ENCODE assay signal across 1 cellular context in the genomic region with DNA sequence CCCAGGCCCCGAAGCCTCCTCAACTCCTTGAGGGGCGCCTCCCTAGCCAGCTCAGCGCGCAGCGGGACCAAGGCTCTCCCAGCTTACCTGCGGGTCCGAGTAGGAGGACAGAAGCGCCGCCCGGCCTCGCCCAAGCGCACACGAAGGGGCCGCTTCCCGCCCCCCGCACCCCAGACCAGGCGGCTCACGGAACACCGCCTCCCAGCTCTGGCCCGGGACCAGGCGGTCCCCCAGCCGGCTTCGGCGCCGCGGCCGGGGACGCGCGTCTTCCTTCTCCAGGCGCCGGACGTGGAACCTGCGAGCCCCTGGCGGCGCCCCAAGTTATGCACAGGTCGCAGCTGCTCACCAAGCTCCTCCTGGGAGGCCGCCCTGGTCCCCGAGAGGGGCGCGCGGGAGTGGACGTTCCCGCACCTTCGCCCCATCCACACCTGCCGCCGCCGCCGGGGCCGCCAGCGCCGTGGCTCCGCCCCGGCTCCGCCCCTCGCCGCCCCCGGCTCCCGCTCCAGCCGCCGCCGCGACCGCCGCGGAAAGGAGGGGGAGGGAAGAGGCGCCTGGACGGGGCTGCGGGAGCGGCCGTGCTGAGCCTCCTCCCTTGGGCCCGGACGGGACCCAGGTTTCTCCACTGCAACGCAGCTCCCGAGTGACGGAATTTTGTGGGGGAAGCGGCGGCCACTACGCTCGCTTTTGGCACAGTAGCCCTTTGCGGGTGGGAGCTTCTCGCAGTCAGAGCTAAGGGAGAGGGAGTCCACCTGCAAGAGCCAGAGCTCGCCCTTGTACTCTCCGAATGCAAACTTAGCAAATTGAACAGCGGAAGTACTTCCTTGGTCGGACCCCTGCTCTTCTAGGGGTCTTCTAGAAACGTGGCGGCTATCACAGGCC.
TF ChIP-seq lines count a peak whose summit lies in the region.

No MANE protein-coding gene starts in this region.

TF ChIP-seq in H1, 55 proteins besides CTCF, POLR2A, EP300 and RAD21:
- TF ChIP-seq TAF1 (IDR thresholded peaks at IDR 0.05; ENCODE audit: low read depth, low read length) (peak; percentile 44; the same call in 1 of the 2 replicates), ZNF274 (IDR thresholded peaks at IDR 0.05; ENCODE audit: borderline replicate concordance, extremely low read depth, low read length) (no peak), POU5F1 (IDR thresholded peaks at IDR 0.05; ENCODE audit: low read depth, low read length) (no peak), RBBP5 (IDR thresholded peaks at IDR 0.05; ENCODE audit: borderline replicate concordance, low read depth, low read length) (peak; percentile 83; the same call in 1 of the 2 replicates), KDM5A (IDR thresholded peaks at IDR 0.05; ENCODE audit: low read length) (no peak), RXRA (IDR thresholded peaks at IDR 0.05; ENCODE audit: insufficient read depth, low read depth, low read length) (no peak), SUZ12 (IDR thresholded peaks at IDR 0.05; ENCODE audit: low read length) (no peak), HDAC6 (IDR thresholded peaks at IDR 0.05; ENCODE audit: low read depth, low read length) (no peak), KDM1A (IDR thresholded peaks at IDR 0.05; ENCODE audit: borderline replicate concordance, low read length) (no peak), RNF2 (IDR thresholded peaks at IDR 0.05; ENCODE audit: borderline replicate concordance, low read depth, low read length, missing control alignments, poor library complexity, severe bottlenecking) (no peak), SP1 (IDR thresholded peaks at IDR 0.05; ENCODE audit: low read depth, low read length) (no peak), SP2 (IDR thresholded peaks at IDR 0.05; ENCODE audit: low read length) (no peak), JUN (IDR thresholded peaks at IDR 0.05; ENCODE audit: low read depth, low read length) (no peak), GTF2F1 (IDR thresholded peaks at IDR 0.05; ENCODE audit: borderline replicate concordance, low read depth, low read length) (no peak), EGR1 (IDR thresholded peaks at IDR 0.05; ENCODE audit: borderline replicate concordance, low read depth, low read length) (0 out of 2 replicates have a peak, but pooled peaks have one; percentile 26), PHF8 (conservative IDR thresholded peaks at IDR 0.05; ENCODE audit: low read depth, low read length) (peak; percentile 62), CHD2 (IDR thresholded peaks at IDR 0.05; ENCODE audit: low read length) (peak; percentile 7; the same call in 1 of the 2 replicates), CHD1 (IDR thresholded peaks at IDR 0.05; ENCODE audit: low read depth, low read length) (no peak), SAP30 (IDR thresholded peaks at IDR 0.05; ENCODE audit: insufficient read depth, insufficient replicate concordance, low read length) (no peak), POLR2AphosphoS5 (IDR thresholded peaks at IDR 0.05; ENCODE audit: low read depth, low read length) (no peak), TAF7 (optimal IDR thresholded peaks at IDR 0.05; ENCODE audit: borderline replicate concordance, low read depth, low read length) (peak; percentile 25), SRF (IDR thresholded peaks at IDR 0.05; ENCODE audit: low read depth, low read length) (no peak), EZH2 (IDR thresholded peaks at IDR 0.05; ENCODE audit: low read depth, low read length, severe bottlenecking) (peak; percentile 51), CBX5 (IDR thresholded peaks at IDR 0.05; ENCODE audit: low read depth, low read length) (no peak), CREB1 (IDR thresholded peaks at IDR 0.05) (no peak), HDAC2 (IDR thresholded peaks at IDR 0.05; ENCODE audit: borderline replicate concordance in 1 of 2, low read depth in 2 of 2, low read length in 2 of 2) (0 out of 4 replicates have a peak, but pooled peaks of 1 of the 2 experiments have one; percentile 22), GABPA (IDR thresholded peaks at IDR 0.05; ENCODE audit: borderline replicate concordance, insufficient read depth, low read length) (0 out of 2 replicates have a peak, but pooled peaks have one; percentile 25), ASH2L (IDR thresholded peaks at IDR 0.05; ENCODE audit: low read length) (peak; percentile 47), BRCA1 (IDR thresholded peaks at IDR 0.05; ENCODE audit: low read depth, low read length) (no peak), MAFK (IDR thresholded peaks at IDR 0.05; ENCODE audit: low read depth, low read length) (no peak), SIX5 (IDR thresholded peaks at IDR 0.05; ENCODE audit: low read depth, low read length) (no peak), BCL11A (IDR thresholded peaks at IDR 0.05; ENCODE audit: low read depth in 2 of 2, low read length in 2 of 2) (no peak), NANOG (IDR thresholded peaks at IDR 0.05; ENCODE audit: insufficient read depth, low read depth, low read length, poor library complexity, severe bottlenecking) (no peak), NRF1 (IDR thresholded peaks at IDR 0.05; ENCODE audit: low read depth, low read length) (no peak), BACH1 (IDR thresholded peaks at IDR 0.05; ENCODE audit: low read length) (no peak), TBP (IDR thresholded peaks at IDR 0.05; ENCODE audit: low read depth, low read length) (peak; percentile 27; the same call in 1 of the 2 replicates), YY1 (IDR thresholded peaks at IDR 0.05; ENCODE audit: low read depth, low read length) (0 out of 2 replicates have a peak, but pooled peaks have one; percentile 6), CBX8 (IDR thresholded peaks at IDR 0.05; ENCODE audit: borderline replicate concordance, low read depth, low read length) (no peak), TEAD4 (IDR thresholded peaks at IDR 0.05; ENCODE audit: low read depth, low read length) (no peak), SIRT6 (IDR thresholded peaks at IDR 0.05; ENCODE audit: low read length) (no peak), CTBP2 (IDR thresholded peaks at IDR 0.05; ENCODE audit: borderline replicate concordance, insufficient read depth, insufficient read length, low read length) (no peak), SP4 (IDR thresholded peaks at IDR 0.05; ENCODE audit: low read length) (no peak), JUND (IDR thresholded peaks at IDR 0.05; ENCODE audit: low read length) (no peak), RFX5 (IDR thresholded peaks at IDR 0.05; ENCODE audit: borderline replicate concordance, low read depth, low read length) (no peak), KDM4A (IDR thresholded peaks at IDR 0.05; ENCODE audit: low read depth, low read length, severe bottlenecking) (peak; percentile 95), FOSL1 (IDR thresholded peaks at IDR 0.05; ENCODE audit: insufficient read depth, low read depth, low read length) (no peak), TCF12 (IDR thresholded peaks at IDR 0.05; ENCODE audit: low read depth, low read length) (no peak), SIN3A (conservative IDR thresholded peaks at IDR 0.05 in 1 of 2, IDR thresholded peaks at IDR 0.05 in 1 of 2; ENCODE audit: low read depth in 1 of 2, low read length in 2 of 2) (no peak), CEBPB (IDR thresholded peaks at IDR 0.05; ENCODE audit: low read depth, low read length) (no peak)
- TF ChIP-seq, protein P1, sequence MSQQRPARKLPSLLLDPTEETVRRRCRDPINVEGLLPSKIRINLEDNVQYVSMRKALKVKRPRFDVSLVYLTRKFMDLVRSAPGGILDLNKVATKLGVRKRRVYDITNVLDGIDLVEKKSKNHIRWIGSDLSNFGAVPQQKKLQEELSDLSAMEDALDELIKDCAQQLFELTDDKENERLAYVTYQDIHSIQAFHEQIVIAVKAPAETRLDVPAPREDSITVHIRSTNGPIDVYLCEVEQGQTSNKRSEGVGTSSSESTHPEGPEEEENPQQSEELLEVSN (IDR thresholded peaks at IDR 0.05), result peak; percentile 73
- TF ChIP-seq, protein P2, sequence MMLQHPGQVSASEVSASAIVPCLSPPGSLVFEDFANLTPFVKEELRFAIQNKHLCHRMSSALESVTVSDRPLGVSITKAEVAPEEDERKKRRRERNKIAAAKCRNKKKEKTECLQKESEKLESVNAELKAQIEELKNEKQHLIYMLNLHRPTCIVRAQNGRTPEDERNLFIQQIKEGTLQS (IDR thresholded peaks at IDR 0.05; ENCODE audit: insufficient read depth, low read depth, low read length), result no peak
- TF ChIP-seq, protein P3, sequence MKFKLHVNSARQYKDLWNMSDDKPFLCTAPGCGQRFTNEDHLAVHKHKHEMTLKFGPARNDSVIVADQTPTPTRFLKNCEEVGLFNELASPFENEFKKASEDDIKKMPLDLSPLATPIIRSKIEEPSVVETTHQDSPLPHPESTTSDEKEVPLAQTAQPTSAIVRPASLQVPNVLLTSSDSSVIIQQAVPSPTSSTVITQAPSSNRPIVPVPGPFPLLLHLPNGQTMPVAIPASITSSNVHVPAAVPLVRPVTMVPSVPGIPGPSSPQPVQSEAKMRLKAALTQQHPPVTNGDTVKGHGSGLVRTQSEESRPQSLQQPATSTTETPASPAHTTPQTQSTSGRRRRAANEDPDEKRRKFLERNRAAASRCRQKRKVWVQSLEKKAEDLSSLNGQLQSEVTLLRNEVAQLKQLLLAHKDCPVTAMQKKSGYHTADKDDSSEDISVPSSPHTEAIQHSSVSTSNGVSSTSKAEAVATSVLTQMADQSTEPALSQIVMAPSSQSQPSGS (IDR thresholded peaks at IDR 0.05; ENCODE audit: low read length), result no peak
- TF ChIP-seq, protein P4, sequence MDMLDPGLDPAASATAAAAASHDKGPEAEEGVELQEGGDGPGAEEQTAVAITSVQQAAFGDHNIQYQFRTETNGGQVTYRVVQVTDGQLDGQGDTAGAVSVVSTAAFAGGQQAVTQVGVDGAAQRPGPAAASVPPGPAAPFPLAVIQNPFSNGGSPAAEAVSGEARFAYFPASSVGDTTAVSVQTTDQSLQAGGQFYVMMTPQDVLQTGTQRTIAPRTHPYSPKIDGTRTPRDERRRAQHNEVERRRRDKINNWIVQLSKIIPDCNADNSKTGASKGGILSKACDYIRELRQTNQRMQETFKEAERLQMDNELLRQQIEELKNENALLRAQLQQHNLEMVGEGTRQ (IDR thresholded peaks at IDR 0.05; ENCODE audit: low read length), result no peak
- TF ChIP-seq, protein P5, sequence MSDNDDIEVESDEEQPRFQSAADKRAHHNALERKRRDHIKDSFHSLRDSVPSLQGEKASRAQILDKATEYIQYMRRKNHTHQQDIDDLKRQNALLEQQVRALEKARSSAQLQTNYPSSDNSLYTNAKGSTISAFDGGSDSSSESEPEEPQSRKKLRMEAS (IDR thresholded peaks at IDR 0.05), result no peak; the same call in 1 of the 2 replicates
- TF ChIP-seq, protein P6, sequence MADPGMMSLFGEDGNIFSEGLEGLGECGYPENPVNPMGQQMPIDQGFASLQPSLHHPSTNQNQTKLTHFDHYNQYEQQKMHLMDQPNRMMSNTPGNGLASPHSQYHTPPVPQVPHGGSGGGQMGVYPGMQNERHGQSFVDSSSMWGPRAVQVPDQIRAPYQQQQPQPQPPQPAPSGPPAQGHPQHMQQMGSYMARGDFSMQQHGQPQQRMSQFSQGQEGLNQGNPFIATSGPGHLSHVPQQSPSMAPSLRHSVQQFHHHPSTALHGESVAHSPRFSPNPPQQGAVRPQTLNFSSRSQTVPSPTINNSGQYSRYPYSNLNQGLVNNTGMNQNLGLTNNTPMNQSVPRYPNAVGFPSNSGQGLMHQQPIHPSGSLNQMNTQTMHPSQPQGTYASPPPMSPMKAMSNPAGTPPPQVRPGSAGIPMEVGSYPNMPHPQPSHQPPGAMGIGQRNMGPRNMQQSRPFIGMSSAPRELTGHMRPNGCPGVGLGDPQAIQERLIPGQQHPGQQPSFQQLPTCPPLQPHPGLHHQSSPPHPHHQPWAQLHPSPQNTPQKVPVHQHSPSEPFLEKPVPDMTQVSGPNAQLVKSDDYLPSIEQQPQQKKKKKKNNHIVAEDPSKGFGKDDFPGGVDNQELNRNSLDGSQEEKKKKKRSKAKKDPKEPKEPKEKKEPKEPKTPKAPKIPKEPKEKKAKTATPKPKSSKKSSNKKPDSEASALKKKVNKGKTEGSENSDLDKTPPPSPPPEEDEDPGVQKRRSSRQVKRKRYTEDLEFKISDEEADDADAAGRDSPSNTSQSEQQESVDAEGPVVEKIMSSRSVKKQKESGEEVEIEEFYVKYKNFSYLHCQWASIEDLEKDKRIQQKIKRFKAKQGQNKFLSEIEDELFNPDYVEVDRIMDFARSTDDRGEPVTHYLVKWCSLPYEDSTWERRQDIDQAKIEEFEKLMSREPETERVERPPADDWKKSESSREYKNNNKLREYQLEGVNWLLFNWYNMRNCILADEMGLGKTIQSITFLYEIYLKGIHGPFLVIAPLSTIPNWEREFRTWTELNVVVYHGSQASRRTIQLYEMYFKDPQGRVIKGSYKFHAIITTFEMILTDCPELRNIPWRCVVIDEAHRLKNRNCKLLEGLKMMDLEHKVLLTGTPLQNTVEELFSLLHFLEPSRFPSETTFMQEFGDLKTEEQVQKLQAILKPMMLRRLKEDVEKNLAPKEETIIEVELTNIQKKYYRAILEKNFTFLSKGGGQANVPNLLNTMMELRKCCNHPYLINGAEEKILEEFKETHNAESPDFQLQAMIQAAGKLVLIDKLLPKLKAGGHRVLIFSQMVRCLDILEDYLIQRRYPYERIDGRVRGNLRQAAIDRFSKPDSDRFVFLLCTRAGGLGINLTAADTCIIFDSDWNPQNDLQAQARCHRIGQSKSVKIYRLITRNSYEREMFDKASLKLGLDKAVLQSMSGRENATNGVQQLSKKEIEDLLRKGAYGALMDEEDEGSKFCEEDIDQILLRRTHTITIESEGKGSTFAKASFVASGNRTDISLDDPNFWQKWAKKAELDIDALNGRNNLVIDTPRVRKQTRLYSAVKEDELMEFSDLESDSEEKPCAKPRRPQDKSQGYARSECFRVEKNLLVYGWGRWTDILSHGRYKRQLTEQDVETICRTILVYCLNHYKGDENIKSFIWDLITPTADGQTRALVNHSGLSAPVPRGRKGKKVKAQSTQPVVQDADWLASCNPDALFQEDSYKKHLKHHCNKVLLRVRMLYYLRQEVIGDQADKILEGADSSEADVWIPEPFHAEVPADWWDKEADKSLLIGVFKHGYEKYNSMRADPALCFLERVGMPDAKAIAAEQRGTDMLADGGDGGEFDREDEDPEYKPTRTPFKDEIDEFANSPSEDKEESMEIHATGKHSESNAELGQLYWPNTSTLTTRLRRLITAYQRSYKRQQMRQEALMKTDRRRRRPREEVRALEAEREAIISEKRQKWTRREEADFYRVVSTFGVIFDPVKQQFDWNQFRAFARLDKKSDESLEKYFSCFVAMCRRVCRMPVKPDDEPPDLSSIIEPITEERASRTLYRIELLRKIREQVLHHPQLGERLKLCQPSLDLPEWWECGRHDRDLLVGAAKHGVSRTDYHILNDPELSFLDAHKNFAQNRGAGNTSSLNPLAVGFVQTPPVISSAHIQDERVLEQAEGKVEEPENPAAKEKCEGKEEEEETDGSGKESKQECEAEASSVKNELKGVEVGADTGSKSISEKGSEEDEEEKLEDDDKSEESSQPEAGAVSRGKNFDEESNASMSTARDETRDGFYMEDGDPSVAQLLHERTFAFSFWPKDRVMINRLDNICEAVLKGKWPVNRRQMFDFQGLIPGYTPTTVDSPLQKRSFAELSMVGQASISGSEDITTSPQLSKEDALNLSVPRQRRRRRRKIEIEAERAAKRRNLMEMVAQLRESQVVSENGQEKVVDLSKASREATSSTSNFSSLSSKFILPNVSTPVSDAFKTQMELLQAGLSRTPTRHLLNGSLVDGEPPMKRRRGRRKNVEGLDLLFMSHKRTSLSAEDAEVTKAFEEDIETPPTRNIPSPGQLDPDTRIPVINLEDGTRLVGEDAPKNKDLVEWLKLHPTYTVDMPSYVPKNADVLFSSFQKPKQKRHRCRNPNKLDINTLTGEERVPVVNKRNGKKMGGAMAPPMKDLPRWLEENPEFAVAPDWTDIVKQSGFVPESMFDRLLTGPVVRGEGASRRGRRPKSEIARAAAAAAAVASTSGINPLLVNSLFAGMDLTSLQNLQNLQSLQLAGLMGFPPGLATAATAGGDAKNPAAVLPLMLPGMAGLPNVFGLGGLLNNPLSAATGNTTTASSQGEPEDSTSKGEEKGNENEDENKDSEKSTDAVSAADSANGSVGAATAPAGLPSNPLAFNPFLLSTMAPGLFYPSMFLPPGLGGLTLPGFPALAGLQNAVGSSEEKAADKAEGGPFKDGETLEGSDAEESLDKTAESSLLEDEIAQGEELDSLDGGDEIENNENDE (IDR thresholded peaks at IDR 0.05; ENCODE audit: insufficient replicate concordance, low read length), result no peak
